ENCODE assay signal across 1 cellular context in genomic region chr11:64233913-64234839, GRCh38.
TF ChIP-seq lines count a peak whose summit lies in the region.

Gene VEGFB, plus strand, starts transcription at chr11:64234584. Its CDS starts 250 bp downstream, at chr11:64234834.

TF ChIP-seq in WTC11, 78 proteins besides CTCF, POLR2A, EP300 and RAD21 (continued from another document):
- TF ChIP-seq FOXP4 (CRISPR knock-in tag; IDR thresholded peaks at IDR 0.05): no peak
- TF ChIP-seq CREB1 (CRISPR knock-in tag; IDR thresholded peaks at IDR 0.05): no peak
- TF ChIP-seq, protein P1, sequence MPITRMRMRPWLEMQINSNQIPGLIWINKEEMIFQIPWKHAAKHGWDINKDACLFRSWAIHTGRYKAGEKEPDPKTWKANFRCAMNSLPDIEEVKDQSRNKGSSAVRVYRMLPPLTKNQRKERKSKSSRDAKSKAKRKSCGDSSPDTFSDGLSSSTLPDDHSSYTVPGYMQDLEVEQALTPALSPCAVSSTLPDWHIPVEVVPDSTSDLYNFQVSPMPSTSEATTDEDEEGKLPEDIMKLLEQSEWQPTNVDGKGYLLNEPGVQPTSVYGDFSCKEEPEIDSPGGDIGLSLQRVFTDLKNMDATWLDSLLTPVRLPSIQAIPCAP (CRISPR knock-in tag; IDR thresholded peaks at IDR 0.05): no peak
- 0 out of 2 replicates have a peak, but pooled peaks have one; percentile 39 for TF ChIP-seq SP1 (CRISPR knock-in tag; conservative IDR thresholded peaks at IDR 0.05)
- no peak for TF ChIP-seq JUN (CRISPR knock-in tag; IDR thresholded peaks at IDR 0.05)
- TF ChIP-seq ZNF532 (CRISPR knock-in tag; IDR thresholded peaks at IDR 0.05; ENCODE audit: borderline replicate concordance): no peak
- TF ChIP-seq STAT6 (CRISPR knock-in tag; conservative IDR thresholded peaks at IDR 0.05; ENCODE audit: low read depth): no peak
- no peak for TF ChIP-seq USF1 (CRISPR knock-in tag; IDR thresholded peaks at IDR 0.05)
- TF ChIP-seq, protein P2, sequence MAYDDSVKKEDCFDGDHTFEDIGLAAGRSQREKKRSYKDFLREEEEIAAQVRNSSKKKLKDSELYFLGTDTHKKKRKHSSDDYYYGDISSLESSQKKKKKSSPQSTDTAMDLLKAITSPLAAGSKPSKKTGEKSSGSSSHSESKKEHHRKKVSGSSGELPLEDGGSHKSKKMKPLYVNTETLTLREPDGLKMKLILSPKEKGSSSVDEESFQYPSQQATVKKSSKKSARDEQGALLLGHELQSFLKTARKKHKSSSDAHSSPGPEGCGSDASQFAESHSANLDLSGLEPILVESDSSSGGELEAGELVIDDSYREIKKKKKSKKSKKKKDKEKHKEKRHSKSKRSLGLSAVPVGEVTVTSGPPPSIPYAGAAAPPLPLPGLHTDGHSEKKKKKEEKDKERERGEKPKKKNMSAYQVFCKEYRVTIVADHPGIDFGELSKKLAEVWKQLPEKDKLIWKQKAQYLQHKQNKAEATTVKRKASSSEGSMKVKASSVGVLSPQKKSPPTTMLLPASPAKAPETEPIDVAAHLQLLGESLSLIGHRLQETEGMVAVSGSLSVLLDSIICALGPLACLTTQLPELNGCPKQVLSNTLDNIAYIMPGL (CRISPR knock-in tag; IDR thresholded peaks at IDR 0.05): no peak
- TF ChIP-seq, protein P3, sequence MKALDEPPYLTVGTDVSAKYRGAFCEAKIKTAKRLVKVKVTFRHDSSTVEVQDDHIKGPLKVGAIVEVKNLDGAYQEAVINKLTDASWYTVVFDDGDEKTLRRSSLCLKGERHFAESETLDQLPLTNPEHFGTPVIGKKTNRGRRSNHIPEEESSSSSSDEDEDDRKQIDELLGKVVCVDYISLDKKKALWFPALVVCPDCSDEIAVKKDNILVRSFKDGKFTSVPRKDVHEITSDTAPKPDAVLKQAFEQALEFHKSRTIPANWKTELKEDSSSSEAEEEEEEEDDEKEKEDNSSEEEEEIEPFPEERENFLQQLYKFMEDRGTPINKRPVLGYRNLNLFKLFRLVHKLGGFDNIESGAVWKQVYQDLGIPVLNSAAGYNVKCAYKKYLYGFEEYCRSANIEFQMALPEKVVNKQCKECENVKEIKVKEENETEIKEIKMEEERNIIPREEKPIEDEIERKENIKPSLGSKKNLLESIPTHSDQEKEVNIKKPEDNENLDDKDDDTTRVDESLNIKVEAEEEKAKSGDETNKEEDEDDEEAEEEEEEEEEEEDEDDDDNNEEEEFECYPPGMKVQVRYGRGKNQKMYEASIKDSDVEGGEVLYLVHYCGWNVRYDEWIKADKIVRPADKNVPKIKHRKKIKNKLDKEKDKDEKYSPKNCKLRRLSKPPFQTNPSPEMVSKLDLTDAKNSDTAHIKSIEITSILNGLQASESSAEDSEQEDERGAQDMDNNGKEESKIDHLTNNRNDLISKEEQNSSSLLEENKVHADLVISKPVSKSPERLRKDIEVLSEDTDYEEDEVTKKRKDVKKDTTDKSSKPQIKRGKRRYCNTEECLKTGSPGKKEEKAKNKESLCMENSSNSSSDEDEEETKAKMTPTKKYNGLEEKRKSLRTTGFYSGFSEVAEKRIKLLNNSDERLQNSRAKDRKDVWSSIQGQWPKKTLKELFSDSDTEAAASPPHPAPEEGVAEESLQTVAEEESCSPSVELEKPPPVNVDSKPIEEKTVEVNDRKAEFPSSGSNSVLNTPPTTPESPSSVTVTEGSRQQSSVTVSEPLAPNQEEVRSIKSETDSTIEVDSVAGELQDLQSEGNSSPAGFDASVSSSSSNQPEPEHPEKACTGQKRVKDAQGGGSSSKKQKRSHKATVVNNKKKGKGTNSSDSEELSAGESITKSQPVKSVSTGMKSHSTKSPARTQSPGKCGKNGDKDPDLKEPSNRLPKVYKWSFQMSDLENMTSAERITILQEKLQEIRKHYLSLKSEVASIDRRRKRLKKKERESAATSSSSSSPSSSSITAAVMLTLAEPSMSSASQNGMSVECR (CRISPR knock-in tag; IDR thresholded peaks at IDR 0.05; ENCODE audit: borderline replicate concordance): no peak
- TF ChIP-seq GABPB1 (CRISPR knock-in tag; IDR thresholded peaks at IDR 0.05): no peak
- TF ChIP-seq NFE2L1 (CRISPR knock-in tag; IDR thresholded peaks at IDR 0.05): no peak
- no peak for TF ChIP-seq USF2 (CRISPR knock-in tag; IDR thresholded peaks at IDR 0.05)
- no peak for TF ChIP-seq IRF2 (CRISPR knock-in tag; IDR thresholded peaks at IDR 0.05; ENCODE audit: borderline replicate concordance, low read depth)
- TF ChIP-seq ZNF416 (CRISPR knock-in tag; IDR thresholded peaks at IDR 0.05): peak; percentile 30; the same call in 1 of the 2 replicates
- no peak for TF ChIP-seq ZNF232 (CRISPR knock-in tag; IDR thresholded peaks at IDR 0.05)
- 0 out of 2 replicates have a peak, but pooled peaks have one; percentile 31 for TF ChIP-seq ESRRA (CRISPR knock-in tag; IDR thresholded peaks at IDR 0.05; ENCODE audit: borderline replicate concordance)
- TF ChIP-seq, protein P4, sequence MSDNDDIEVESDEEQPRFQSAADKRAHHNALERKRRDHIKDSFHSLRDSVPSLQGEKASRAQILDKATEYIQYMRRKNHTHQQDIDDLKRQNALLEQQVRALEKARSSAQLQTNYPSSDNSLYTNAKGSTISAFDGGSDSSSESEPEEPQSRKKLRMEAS (CRISPR knock-in tag; IDR thresholded peaks at IDR 0.05): no peak
- peak; percentile 46 for TF ChIP-seq ZNF423 (CRISPR knock-in tag; IDR thresholded peaks at IDR 0.05)
- no peak for TF ChIP-seq PREB (CRISPR knock-in tag; IDR thresholded peaks at IDR 0.05; ENCODE audit: borderline replicate concordance)
- TF ChIP-seq, protein P5, sequence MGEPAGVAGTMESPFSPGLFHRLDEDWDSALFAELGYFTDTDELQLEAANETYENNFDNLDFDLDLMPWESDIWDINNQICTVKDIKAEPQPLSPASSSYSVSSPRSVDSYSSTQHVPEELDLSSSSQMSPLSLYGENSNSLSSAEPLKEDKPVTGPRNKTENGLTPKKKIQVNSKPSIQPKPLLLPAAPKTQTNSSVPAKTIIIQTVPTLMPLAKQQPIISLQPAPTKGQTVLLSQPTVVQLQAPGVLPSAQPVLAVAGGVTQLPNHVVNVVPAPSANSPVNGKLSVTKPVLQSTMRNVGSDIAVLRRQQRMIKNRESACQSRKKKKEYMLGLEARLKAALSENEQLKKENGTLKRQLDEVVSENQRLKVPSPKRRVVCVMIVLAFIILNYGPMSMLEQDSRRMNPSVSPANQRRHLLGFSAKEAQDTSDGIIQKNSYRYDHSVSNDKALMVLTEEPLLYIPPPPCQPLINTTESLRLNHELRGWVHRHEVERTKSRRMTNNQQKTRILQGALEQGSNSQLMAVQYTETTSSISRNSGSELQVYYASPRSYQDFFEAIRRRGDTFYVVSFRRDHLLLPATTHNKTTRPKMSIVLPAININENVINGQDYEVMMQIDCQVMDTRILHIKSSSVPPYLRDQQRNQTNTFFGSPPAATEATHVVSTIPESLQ (CRISPR knock-in tag; IDR thresholded peaks at IDR 0.05): no peak
- TF ChIP-seq ZSCAN18 (CRISPR knock-in tag; IDR thresholded peaks at IDR 0.05): no peak
- no peak for TF ChIP-seq SMAD3 (CRISPR knock-in tag; IDR thresholded peaks at IDR 0.05; ENCODE audit: borderline replicate concordance)
TF ChIP-seq in WTC11: peak in this region for 5.
